In the genomic region with DNA sequence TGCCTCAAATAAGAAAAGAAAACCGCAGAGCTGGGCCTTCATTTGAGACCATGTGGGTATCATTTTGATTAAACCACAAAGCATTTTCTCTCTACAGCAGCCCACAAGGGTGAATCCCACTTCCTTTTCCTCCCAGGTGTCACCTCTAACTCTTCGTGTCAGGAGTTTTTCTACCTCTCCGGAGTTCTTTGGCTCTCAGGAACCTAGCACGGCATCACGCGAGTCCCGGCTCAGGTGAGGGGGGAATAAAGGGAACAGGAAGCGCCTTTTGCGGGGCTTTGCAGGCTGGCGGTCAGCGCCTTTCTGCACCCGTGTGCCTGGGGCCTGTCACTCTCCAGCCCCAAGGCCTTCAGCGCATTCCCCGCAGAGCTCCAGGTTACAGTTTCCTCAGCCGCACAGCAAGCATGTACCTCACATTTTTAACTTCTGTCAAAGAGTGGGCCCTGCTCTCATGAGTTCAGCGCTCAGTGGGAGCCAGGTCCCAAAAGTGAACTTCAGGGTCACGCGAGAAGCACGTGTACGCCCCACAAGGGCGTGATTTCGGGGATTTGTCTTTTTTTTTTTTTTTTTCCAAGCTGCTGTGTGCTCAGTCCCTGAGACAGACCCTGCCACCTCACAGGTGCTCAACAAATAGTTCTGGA, we compare ENCODE assay signal across 1 cellular context.
TF ChIP-seq lines count a peak whose summit lies in the region.

No MANE protein-coding gene starts in this region.

TF ChIP-seq in A549, 52 proteins besides CTCF, POLR2A, EP300 and RAD21 (continued from another document):
- peak; percentile 84 for TF ChIP-seq E2F6 (IDR thresholded peaks at IDR 0.05; ENCODE audit: borderline replicate concordance, low read depth)
- peak; percentile 90 for TF ChIP-seq MAX (IDR thresholded peaks at IDR 0.05)
- no peak for TF ChIP-seq RARB (CRISPR knock-in tag; IDR thresholded peaks at IDR 0.05)
TF ChIP-seq in A549: peak in this region for 6.
